ENCODE assay signal across 8 cellular contexts in genomic region chr2:87662316-87663290, GRCh38.
DNase-seq lines count a peak whose midpoint lies in the region; FAIRE-seq and TF ChIP-seq lines count a peak whose summit lies in the region.
"Not testable (repeated sequence)": the region's sequence is repeated elsewhere in the genome, so short reads cannot be mapped to it uniquely, and the experiment has no call there.

No MANE protein-coding gene starts in this region.

- not testable (repeated sequence) for H3K4me1 ChIP-seq in mammary epithelial cell (ENCODE audit: insufficient read depth, low read length); hepatocyte (ENCODE audit: insufficient read depth); kidney (ENCODE audit: control insufficient read depth in 1 of 2, insufficient read depth in 1 of 2, low read depth in 1 of 2, low read length in 2 of 2); small intestine (ENCODE audit: control insufficient read depth in 2 of 2, insufficient read depth in 1 of 2, low read depth in 1 of 2, low read length in 1 of 2)

- H2AFZ ChIP-seq in mammary epithelial cell (ENCODE audit: low read depth, low read length); hepatocyte: not testable (repeated sequence)

- not testable (repeated sequence) for H3K36me3 Mint-ChIP-seq in mesothelial cell of epicardium

- H3K27ac ChIP-seq in C4-2B, result 0 out of 2 replicates have a peak overlapping the region, but pooled peaks have one; percentile 19
- not testable (repeated sequence) for H3K27ac ChIP-seq in RWPE1; kidney (ENCODE audit: low read depth in 2 of 2, low read length in 2 of 2); small intestine (ENCODE audit: low read depth in 1 of 2, low read length in 1 of 2)
- H3K27ac ChIP-seq in mammary epithelial cell (ENCODE audit: insufficient read depth, low read depth, low read length), result peak overlapping the region; percentile 64
- H3K27ac ChIP-seq in hepatocyte, result peak overlapping the region; percentile 88

- H3K27me3 Mint-ChIP-seq in mesothelial cell of epicardium (ENCODE audit: low read depth), result not testable (repeated sequence)

- BruUV-seq in mammary epithelial cell (replicated peaks; lab: Mats Ljungman, UMichigan), result not testable (repeated sequence)

- peak overlapping the region; percentile 9 for H3K4me2 ChIP-seq in mammary epithelial cell (ENCODE audit: insufficient read depth, low read depth, low read length)
- not testable (repeated sequence) for H3K4me2 ChIP-seq in hepatocyte

- POLR2A ChIA-PET in RWPE1 (lab: Yijun Ruan, JAX; ENCODE audit: low non-redundant PET), result not testable (repeated sequence)

- H3K27me3 ChIP-seq in mammary epithelial cell (ENCODE audit: insufficient read depth, low read length); hepatocyte; small intestine (ENCODE audit: control insufficient read depth in 2 of 2, insufficient read depth in 2 of 2, low read length in 2 of 2): not testable (repeated sequence)

- not testable (repeated sequence) for H3K9me3 ChIP-seq in mammary epithelial cell (replicated peaks; ENCODE audit: insufficient read depth, low read length); hepatocyte (ENCODE audit: low read depth); kidney (ENCODE audit: control insufficient read depth in 1 of 2, low read length in 2 of 2); small intestine (ENCODE audit: control insufficient read depth, low read depth)

- in situ Hi-C loops in mammary epithelial cell (cut with MboI; ENCODE audit: low sequenced_read_pairs in 2 of 2), result not testable (repeated sequence)

- peak overlapping the region; percentile 83 for H3K27ac Mint-ChIP-seq in mesothelial cell of epicardium

- not testable (repeated sequence) for H3K9ac ChIP-seq in mammary epithelial cell (ENCODE audit: insufficient read depth, low read length); kidney (ENCODE audit: low read length in 2 of 2)

- dilution Hi-C loops in mammary epithelial cell (cut with HindIII; ENCODE audit: low sequenced_read_pairs), result not testable (repeated sequence)

- peak; percentile 27 for DNase-seq in HPDE6-E6E7 (ENCODE audit: extremely low spot score)
- DNase-seq in RWPE1 (ENCODE audit: low spot score), result peak; percentile 57
- DNase-seq in mammary epithelial cell, result peak; percentile 97
- peak; percentile 63 for DNase-seq in hepatocyte (ENCODE audit: low spot score)
- peak; percentile 85 for DNase-seq in kidney
- DNase-seq in mesothelial cell of epicardium (ENCODE audit: low spot score in 2 of 2, unreplicated experiment in 2 of 2), result not testable (repeated sequence)
- DNase-seq in small intestine, result peak; percentile 70

- H3K4me3 Mint-ChIP-seq in mesothelial cell of epicardium, result not testable (repeated sequence)

- not testable (repeated sequence) for H3K4me3 ChIP-seq in mammary epithelial cell (replicated peaks in 1 of 3; ENCODE audit: insufficient read depth in 1 of 3, low read depth in 2 of 3, low read length in 3 of 3); hepatocyte; kidney (ENCODE audit: low read length in 2 of 2); small intestine (ENCODE audit: low read depth in 1 of 2, low read length in 2 of 2)

- H3K79me2 ChIP-seq in mammary epithelial cell (ENCODE audit: insufficient read depth, low read length); hepatocyte: not testable (repeated sequence)

- not testable (repeated sequence) for H3K9me3 Mint-ChIP-seq in mesothelial cell of epicardium

- H3K36me3 ChIP-seq in mammary epithelial cell (ENCODE audit: insufficient read depth, low read length); hepatocyte (replicated peaks; ENCODE audit: insufficient read depth, low read depth); kidney (ENCODE audit: control insufficient read depth in 1 of 2, insufficient read depth in 2 of 2, low read length in 2 of 2); small intestine (ENCODE audit: control insufficient read depth in 2 of 2, insufficient read depth in 2 of 2, low read length in 2 of 2): not testable (repeated sequence)

- WGBS in mammary epithelial cell (ENCODE audit: low coverage, missing lambda C conversion rate), result 35% methylated on average over 5 of the region's 10 CpGs
- 49% methylated on average over 8 of the region's 10 CpGs for WGBS in hepatocyte (ENCODE audit: low lambda C conversion rate, missing lambda C conversion rate)
- whole genome bisulfite sequencing in small intestine, 3 donors, result 24 to 62% (median 33%) methylated on average over 9 of the region's 10 CpGs

- not testable (repeated sequence) for FAIRE-seq in kidney (lab: Jason Lieb, UNC); small intestine (lab: Jason Lieb, UNC)

- intact Hi-C loops in mammary epithelial cell (cut with micrococcal nuclease); kidney (cut with DNase I): not testable (repeated sequence)

- not testable (repeated sequence) for H4K20me1 ChIP-seq in mammary epithelial cell (ENCODE audit: insufficient read depth, low read length); hepatocyte (ENCODE audit: insufficient read depth, poor library complexity, severe bottlenecking)

- not testable (repeated sequence) for TF ChIP-seq CTCF in C4-2B (conservative IDR thresholded peaks at IDR 0.05); RWPE1 (conservative IDR thresholded peaks at IDR 0.05; ENCODE audit: low read depth); mammary epithelial cell (conservative IDR thresholded peaks at IDR 0.05 in 1 of 2, IDR thresholded peaks at IDR 0.05 in 1 of 2; ENCODE audit: extremely low read depth in 1 of 2, insufficient read depth in 1 of 2, low read depth in 1 of 2, low read length in 2 of 2); hepatocyte (IDR thresholded peaks at IDR 0.05; ENCODE audit: poor library complexity); kidney (IDR thresholded peaks at IDR 0.05; ENCODE audit: borderline replicate concordance, extremely low read depth, insufficient read depth); mesothelial cell of epicardium (IDR thresholded peaks at IDR 0.05; ENCODE audit: unreplicated experiment)

- not testable (repeated sequence) for H3K4me1 Mint-ChIP-seq in mesothelial cell of epicardium

- H3K9me2 ChIP-seq in hepatocyte (replicated peaks; ENCODE audit: insufficient read depth), result not testable (repeated sequence)

- CTCF ChIA-PET in RWPE1 (lab: Yijun Ruan, JAX); mammary epithelial cell (lab: Charles Lee; ENCODE audit: low non-redundant PET): not testable (repeated sequence)
